In genomic region chr10:86709786-86710185, GRCh38 we compare ENCODE assay signal across 16 cellular contexts. TPM values are rescaled to one million over a fixed set of nuclear protein-coding genes. Genes with fewer than 3 reads are reported as not detected.
A peak's percentile ranks its signal among the peaks of the same experiment; 100 is the strongest.
DNase-seq lines count a peak whose midpoint lies in the region; ATAC-seq lines count a peak whose summit lies in the region.
"Had no signal": no experiment of that assay in that cellular context is flagged by ENCODE, and none has a peak within 500 bp of the region (broad histone marks: within the 10 kb centered on the region; RNA-seq: fewer than 3 reads in every experiment).

No MANE protein-coding gene starts in this region.

- no peak overlapping the region for H2BK12ac ChIP-seq in mesenchymal stem cell (ENCODE audit: low read length in 2 of 2)

- peaks cover 10% of the 10 kb centered on the region for H3K79me1 ChIP-seq in mesenchymal stem cell (replicated peaks; ENCODE audit: low read length, poor library complexity, severe bottlenecking)

- ATAC-seq in stimulated activated naive B cell treated with anti-CD40 and anti-IgM and Interleukin-4, amounts not matched to agents 10 μg/mL and 1 μg/mL and 100 μg/mL, for 72 hours (replicated peaks) = no peak
- ATAC-seq in sciatic nerve (no peak), HG02852 (IDR thresholded peaks at IDR 0.05; ENCODE audit: unreplicated experiment) (no peak)

- no peak overlapping the region for H3K27ac ChIP-seq in mesenchymal stem cell (ENCODE audit: low read length, poor library complexity, severe bottlenecking)

- no peak overlapping the region for H3K27ac Mint-ChIP-seq in activated T-cell treated with anti-CD3 and anti-CD28 coated beads, Interleukin-2, amount 50 U/mL, for 24 hours
- H3K27ac Mint-ChIP-seq in activated T-helper 1 cell treated with anti-CD3 and anti-CD28 coated beads, Interleukin-12 subunit alpha, Interleukin-12 subunit beta, Interleukin-2, Interleukin-4 antibody, amounts not matched to agents 30 ng/mL and 10 ng/mL and 1 ng/mL, durations not matched to agents 14 hours and 24 hours and 36 hours = peak overlapping the region; percentile 97
- H3K27ac Mint-ChIP-seq in stimulated activated naive B cell treated with anti-CD40 and anti-IgM and Interleukin-4, amounts not matched to agents 10 μg/mL and 1 μg/mL and 100 μg/mL, for 72 hours = peak overlapping the region; percentile 88

- no peak overlapping the region for H3K23ac ChIP-seq in mesenchymal stem cell (ENCODE audit: low read length in 2 of 2)

- peaks cover 14% of the 10 kb centered on the region for H3K4me1 ChIP-seq in mesenchymal stem cell (ENCODE audit: control insufficient read depth, insufficient read depth, low read depth, low read length)

- H3K4me3 ChIP-seq in mesenchymal stem cell (ENCODE audit: insufficient read depth in 1 of 2, low read depth in 1 of 2, low read length in 2 of 2) = no peak overlapping the region

- H2AK5ac ChIP-seq in mesenchymal stem cell (ENCODE audit: low read length, severe bottlenecking) = no peak overlapping the region

- no peaks in the 10 kb centered on the region for H3K9me3 ChIP-seq in mesenchymal stem cell (ENCODE audit: control insufficient read depth, low read length)

- H3K9ac ChIP-seq in mesenchymal stem cell (ENCODE audit: low read length) = no peak overlapping the region

- H2BK15ac ChIP-seq in mesenchymal stem cell (ENCODE audit: low read depth, poor library complexity, severe bottlenecking) = peak overlapping the region; percentile 62

- no peak overlapping the region for H3K4me2 ChIP-seq in mesenchymal stem cell (ENCODE audit: low read length, poor library complexity, severe bottlenecking)

- DNase-seq in activated T-cell treated with anti-CD3 and anti-CD28 coated beads, Interleukin-2, amount 50 U/mL, for 24 hours = no peak
- DNase-seq in activated T-cell treated with anti-CD3 and anti-CD28 coated beads, Interleukin-2, amount 50 U/mL, for 48 hours = no peak
- DNase-seq in activated T-helper 1 cell treated with anti-CD3 and anti-CD28 coated beads, Interleukin-12 subunit alpha, Interleukin-12 subunit beta, Interleukin-2, Interleukin-4 antibody, amounts not matched to agents 30 ng/mL and 10 ng/mL and 1 ng/mL, durations not matched to agents 14 hours and 24 hours and 36 hours (ENCODE audit: low spot score) = no peak
- DNase-seq in mesenchymal stem cell (no peak), sciatic nerve (ENCODE audit: low spot score) (no peak), cerebellar cortex (ENCODE audit: low spot score) (no peak)
- no peak for DNase-seq in stimulated activated naive B cell treated with anti-CD40 and anti-IgM and Interleukin-4, amounts not matched to agents 10 μg/mL and 1 μg/mL and 100 μg/mL, for 72 hours
- DNase-seq: ACHN, DMS79 treated with DMSO at 0.1 percent for 48 hours, NCI-H345, T-helper 9 cell had no signal

- H3K9me3 Mint-ChIP-seq in activated T-cell treated with anti-CD3 and anti-CD28 coated beads, Interleukin-2, amount 50 U/mL, for 24 hours = no peaks in the 10 kb centered on the region
- no peaks in the 10 kb centered on the region for H3K9me3 Mint-ChIP-seq in activated T-helper 1 cell treated with anti-CD3 and anti-CD28 coated beads, Interleukin-12 subunit alpha, Interleukin-12 subunit beta, Interleukin-2, Interleukin-4 antibody, amounts not matched to agents 30 ng/mL and 10 ng/mL and 1 ng/mL, durations not matched to agents 14 hours and 24 hours and 36 hours
- peaks cover 0 to 1% of the 10 kb centered on the region in 2 donors for H3K9me3 Mint-ChIP-seq in stimulated activated naive B cell treated with anti-CD40 and anti-IgM and Interleukin-4, amounts not matched to agents 10 μg/mL and 1 μg/mL and 100 μg/mL, for 72 hours

- H3K4ac ChIP-seq in mesenchymal stem cell (ENCODE audit: low read depth in 1 of 2, low read length in 2 of 2) = no peak overlapping the region

- no peak overlapping the region for H2BK120ac ChIP-seq in mesenchymal stem cell (ENCODE audit: low read depth, low read length)

- H3K4me3 Mint-ChIP-seq in activated T-cell treated with anti-CD3 and anti-CD28 coated beads, Interleukin-2, amount 50 U/mL, for 24 hours = peak overlapping the region; percentile 73
- peak overlapping the region; percentile 88 for H3K4me3 Mint-ChIP-seq in activated T-helper 1 cell treated with anti-CD3 and anti-CD28 coated beads, Interleukin-12 subunit alpha, Interleukin-12 subunit beta, Interleukin-2, Interleukin-4 antibody, amounts not matched to agents 30 ng/mL and 10 ng/mL and 1 ng/mL, durations not matched to agents 14 hours and 24 hours and 36 hours
- H3K4me3 Mint-ChIP-seq in stimulated activated naive B cell treated with anti-CD40 and anti-IgM and Interleukin-4, amounts not matched to agents 10 μg/mL and 1 μg/mL and 100 μg/mL, for 72 hours = peak overlapping the region; percentile 13 to 72

- H3K27me3 ChIP-seq in mesenchymal stem cell (ENCODE audit: control insufficient read depth in 1 of 2, insufficient read depth in 1 of 2, low read length in 2 of 2) = no peaks in the 10 kb centered on the region

- H3K4me1 Mint-ChIP-seq in activated T-cell treated with anti-CD3 and anti-CD28 coated beads, Interleukin-2, amount 50 U/mL, for 24 hours (ENCODE audit: low read depth) = peaks cover 17% of the 10 kb centered on the region
- peaks cover 17% of the 10 kb centered on the region for H3K4me1 Mint-ChIP-seq in activated T-helper 1 cell treated with anti-CD3 and anti-CD28 coated beads, Interleukin-12 subunit alpha, Interleukin-12 subunit beta, Interleukin-2, Interleukin-4 antibody, amounts not matched to agents 30 ng/mL and 10 ng/mL and 1 ng/mL, durations not matched to agents 14 hours and 24 hours and 36 hours (ENCODE audit: low read depth)
- peaks cover 10 to 14% of the 10 kb centered on the region in 2 donors for H3K4me1 Mint-ChIP-seq in stimulated activated naive B cell treated with anti-CD40 and anti-IgM and Interleukin-4, amounts not matched to agents 10 μg/mL and 1 μg/mL and 100 μg/mL, for 72 hours

- 99% methylated on average over 10 of the region's 10 CpGs for WGBS in mesenchymal stem cell

- no peaks in the 10 kb centered on the region for H3K27me3 Mint-ChIP-seq in activated T-cell treated with anti-CD3 and anti-CD28 coated beads, Interleukin-2, amount 50 U/mL, for 24 hours
- H3K27me3 Mint-ChIP-seq in activated T-helper 1 cell treated with anti-CD3 and anti-CD28 coated beads, Interleukin-12 subunit alpha, Interleukin-12 subunit beta, Interleukin-2, Interleukin-4 antibody, amounts not matched to agents 30 ng/mL and 10 ng/mL and 1 ng/mL, durations not matched to agents 14 hours and 24 hours and 36 hours (ENCODE audit: insufficient read depth) = no peaks in the 10 kb centered on the region
- no peaks in the 10 kb centered on the region for H3K27me3 Mint-ChIP-seq in stimulated activated naive B cell treated with anti-CD40 and anti-IgM and Interleukin-4, amounts not matched to agents 10 μg/mL and 1 μg/mL and 100 μg/mL, for 72 hours

- no peak overlapping the region for H2BK5ac ChIP-seq in mesenchymal stem cell (ENCODE audit: low read depth, low read length, poor library complexity, severe bottlenecking)

- H3K18ac ChIP-seq in mesenchymal stem cell (ENCODE audit: low read depth in 1 of 2, low read length in 2 of 2) = no peak overlapping the region

- peaks cover 0 to 2% of the 10 kb centered on the region in 2 experiments for H3K36me3 ChIP-seq in mesenchymal stem cell (ENCODE audit: control insufficient read depth in 1 of 2, insufficient read depth in 2 of 2, low read depth in 1 of 2, low read length in 2 of 2)

- no peak overlapping the region for H2AFZ ChIP-seq in mesenchymal stem cell (ENCODE audit: low read depth, low read length)

- intact Hi-C loops in activated T-helper 1 cell treated with anti-CD3 and anti-CD28 coated beads, Interleukin-12 subunit alpha, Interleukin-12 subunit beta, Interleukin-2, Interleukin-4 antibody, amounts not matched to agents 30 ng/mL and 10 ng/mL and 1 ng/mL, durations not matched to agents 14 hours and 24 hours and 36 hours (cut with micrococcal nuclease) = loop anchor here (2.0 to 5.0 kb wide), 5 partner anchors 179 to 385 kb away; partner anchors contain the start of genes ADIRF, GLUD1, SHLD2 and WAPL
- intact Hi-C loops in sciatic nerve (cut with DNase I) = no loop called here

- H4K8ac ChIP-seq in mesenchymal stem cell (ENCODE audit: low read length) = no peak overlapping the region

- H3K36me3 Mint-ChIP-seq in activated T-cell treated with anti-CD3 and anti-CD28 coated beads, Interleukin-2, amount 50 U/mL, for 24 hours (ENCODE audit: low read depth) = no peaks in the 10 kb centered on the region
- H3K36me3 Mint-ChIP-seq in activated T-helper 1 cell treated with anti-CD3 and anti-CD28 coated beads, Interleukin-12 subunit alpha, Interleukin-12 subunit beta, Interleukin-2, Interleukin-4 antibody, amounts not matched to agents 30 ng/mL and 10 ng/mL and 1 ng/mL, durations not matched to agents 14 hours and 24 hours and 36 hours (ENCODE audit: low read depth) = peaks cover 2% of the 10 kb centered on the region
- peaks cover 0 to 2% of the 10 kb centered on the region in 2 donors for H3K36me3 Mint-ChIP-seq in stimulated activated naive B cell treated with anti-CD40 and anti-IgM and Interleukin-4, amounts not matched to agents 10 μg/mL and 1 μg/mL and 100 μg/mL, for 72 hours

- no peak overlapping the region for H3K14ac ChIP-seq in mesenchymal stem cell (ENCODE audit: low read length in 2 of 2)

- no peak overlapping the region for H4K91ac ChIP-seq in mesenchymal stem cell (ENCODE audit: low read length)

RNA-seq across cellular contexts. Expression of gene LDB3, which starts 41.5 kb away (rescaled TPM):
- total RNA-seq in activated T-helper 1 cell treated with anti-CD3 and anti-CD28 coated beads, Interleukin-12 subunit alpha, Interleukin-12 subunit beta, Interleukin-2, Interleukin-4 antibody, amounts not matched to agents 30 ng/mL and 10 ng/mL and 1 ng/mL, durations not matched to agents 14 hours and 24 hours and 36 hours = 0.10 TPM in 1 of 2 replicates, not detected in the other
- polyA plus RNA-seq in mesenchymal stem cell (2013, experiment 1 of 2) = 0.03 TPM
- 0.03 TPM for polyA plus RNA-seq in mesenchymal stem cell (2013, experiment 2 of 2)
- total RNA-seq in sciatic nerve = 4.9 TPM
- total RNA-seq: bronchial epithelial cell, mononuclear cell had no signal

RNA-seq across cellular contexts. Expression of gene BMPR1A, which starts 46.6 kb away (rescaled TPM):
- total RNA-seq in activated T-helper 1 cell treated with anti-CD3 and anti-CD28 coated beads, Interleukin-12 subunit alpha, Interleukin-12 subunit beta, Interleukin-2, Interleukin-4 antibody, amounts not matched to agents 30 ng/mL and 10 ng/mL and 1 ng/mL, durations not matched to agents 14 hours and 24 hours and 36 hours = 9.7 and 14.5 TPM in 2 replicates
- polyA plus RNA-seq in mesenchymal stem cell (2013, experiment 1 of 2) = 33.1 TPM
- 34.7 TPM for polyA plus RNA-seq in mesenchymal stem cell (2013, experiment 2 of 2)
- total RNA-seq in sciatic nerve = 76.0 TPM

RNA-seq across cellular contexts. Expression of gene OPN4, which starts 55.4 kb away (rescaled TPM):
- not detected in 2 replicates for total RNA-seq in activated T-helper 1 cell treated with anti-CD3 and anti-CD28 coated beads, Interleukin-12 subunit alpha, Interleukin-12 subunit beta, Interleukin-2, Interleukin-4 antibody, amounts not matched to agents 30 ng/mL and 10 ng/mL and 1 ng/mL, durations not matched to agents 14 hours and 24 hours and 36 hours
- polyA plus RNA-seq in mesenchymal stem cell (2013, experiment 1 of 2) = not detected
- not detected for polyA plus RNA-seq in mesenchymal stem cell (2013, experiment 2 of 2)
- 0.18 TPM for total RNA-seq in sciatic nerve
- total RNA-seq: bronchial epithelial cell, esophagus mucosa, mononuclear cell, ureter had no signal
